Comparison of ENCODE assay signal across 8 cellular contexts in genomic region chr20:17971571-17972013, GRCh38. TPM values are rescaled to one million over a fixed set of nuclear protein-coding genes. Genes with fewer than 3 reads are reported as not detected.
DNase-seq lines count a peak whose midpoint lies in the region; ATAC-seq, FAIRE-seq and TF ChIP-seq lines count a peak whose summit lies in the region.

No MANE protein-coding gene starts in this region.

- no peak overlapping the region for H2BK15ac ChIP-seq in neuronal stem cell (ENCODE audit: low read length)

- CTCF ChIA-PET in PC-3 (lab: Charles Lee): interaction anchor here (1.3 kb wide), 1 partner anchor 20 kb away, joined by 8 read pairs; no protein-coding TSS in a partner anchor

- POLR2A ChIA-PET in PC-3 (lab: Charles Lee; ENCODE audit: unreplicated experiment): no interaction called here

- intact Hi-C loops in PC-3 (cut with micrococcal nuclease): no loop called here
- intact Hi-C loops in pancreas (cut with DNase I): no loop called here

- no peak for DNase-seq in GM06990 (ENCODE audit: extremely low read depth, insufficient read length)
- DNase-seq in PC-3: peak; percentile 46
- DNase-seq in epidermal melanocyte (ENCODE audit: insufficient read length, low spot score): peak; percentile 50
- no peak for DNase-seq in neuronal stem cell (ENCODE audit: low spot score)
- no peak for DNase-seq in HuH-7.5 (ENCODE audit: low spot score)
- no peak for DNase-seq in CD1c-positive myeloid dendritic cell (ENCODE audit: extremely low spot score)
- no peak for DNase-seq in COR-L47 (lab: John Stamatoyannopoulos, UW)
- DNase-seq in pancreas: no peak

- TF ChIP-seq CTCF in GM06990 (IDR thresholded peaks at IDR 0.05; ENCODE audit: insufficient read depth, low read length, poor library complexity, severe bottlenecking): no peak
- TF ChIP-seq CTCF in PC-3 (conservative IDR thresholded peaks at IDR 0.05; ENCODE audit: low read depth, low read length): no peak
- TF ChIP-seq CTCF in pancreas (IDR thresholded peaks at IDR 0.05): no peak

- no peak for FAIRE-seq in pancreas (lab: Jason Lieb, UNC)

- H3K79me1 ChIP-seq in neuronal stem cell (ENCODE audit: low read depth, low read length): peaks cover 3% of the 10 kb centered on the region

- no peaks in the 10 kb centered on the region for H3K9me3 ChIP-seq in PC-3 (ENCODE audit: low read length)
- H3K9me3 ChIP-seq in neuronal stem cell (replicated peaks in 1 of 2; ENCODE audit: control insufficient read depth in 2 of 2, insufficient read depth in 1 of 2, low read depth in 1 of 2, low read length in 2 of 2): no peaks in the 10 kb centered on the region
- H3K9me3 ChIP-seq in pancreas: no peaks in the 10 kb centered on the region

- H3K4me3 ChIP-seq in GM06990 (replicated peaks; ENCODE audit: low read depth, low read length): peak overlapping the region; percentile 96
- peak overlapping the region; percentile 74 for H3K4me3 ChIP-seq in PC-3 (ENCODE audit: low read length)
- peak overlapping the region; percentile 66 to 74 for H3K4me3 ChIP-seq in neuronal stem cell (ENCODE audit: low read length in 2 of 2)
- peak overlapping the region in 1 of 4 donors; percentile 80 for H3K4me3 ChIP-seq in pancreas

- no peak overlapping the region for H3K23ac ChIP-seq in neuronal stem cell (ENCODE audit: low read depth, low read length, poor library complexity)

- peaks cover 94% of the 10 kb centered on the region for H3K79me2 ChIP-seq in PC-3 (ENCODE audit: low read length)

- H3K9me2 ChIP-seq in PC-3 (replicated peaks; ENCODE audit: low read length): no peaks in the 10 kb centered on the region

- H4K91ac ChIP-seq in neuronal stem cell (ENCODE audit: low read depth, low read length, poor library complexity): no peak overlapping the region

- no TSS peak for BruUV-seq in PC-3 (replicated peaks; lab: Mats Ljungman, UMichigan)

- H3K4me2 ChIP-seq in PC-3 (ENCODE audit: low read length) (peak overlapping the region; percentile 89), neuronal stem cell (ENCODE audit: insufficient read depth, low read length, poor library complexity, severe bottlenecking) (peak overlapping the region; percentile 77)

- H3K4me1 ChIP-seq in PC-3 (ENCODE audit: insufficient read depth, low read length): peaks cover 33% of the 10 kb centered on the region
- peaks cover 2 to 6% of the 10 kb centered on the region in 2 donors for H3K4me1 ChIP-seq in neuronal stem cell (ENCODE audit: control insufficient read depth in 2 of 2, insufficient read depth in 1 of 2, low read depth in 1 of 2, low read length in 2 of 2)
- peaks cover 21 to 34% (median 25%) of the 10 kb centered on the region in 3 donors for H3K4me1 ChIP-seq in pancreas

- H4K8ac ChIP-seq in neuronal stem cell (ENCODE audit: low read depth, low read length): no peak overlapping the region

- no peak overlapping the region for H2BK120ac ChIP-seq in neuronal stem cell (ENCODE audit: low read depth, low read length)

- no peaks in the 10 kb centered on the region for H3K27me3 ChIP-seq in GM06990 (replicated peaks; ENCODE audit: control insufficient read depth, insufficient read depth, low read length)
- H3K27me3 ChIP-seq in PC-3 (ENCODE audit: low read length): no peaks in the 10 kb centered on the region
- H3K27me3 ChIP-seq in neuronal stem cell (ENCODE audit: control insufficient read depth in 3 of 3, insufficient read depth in 3 of 3, low read depth in 1 of 3, low read length in 3 of 3): no peaks in the 10 kb centered on the region
- no peaks in the 10 kb centered on the region for H3K27me3 ChIP-seq in pancreas

- no peak overlapping the region for H2AFZ ChIP-seq in PC-3 (ENCODE audit: low read length)
- H2AFZ ChIP-seq in neuronal stem cell (ENCODE audit: low read length): no peak overlapping the region

- H3K18ac ChIP-seq in neuronal stem cell (ENCODE audit: low read length): no peak overlapping the region

- no peak overlapping the region for H2BK5ac ChIP-seq in neuronal stem cell (ENCODE audit: low read length)

- H2BK12ac ChIP-seq in neuronal stem cell (ENCODE audit: low read length): no peak overlapping the region

- H3K36me3 ChIP-seq in GM06990 (ENCODE audit: control insufficient read depth, insufficient read depth, low read length): peaks cover 2% of the 10 kb centered on the region
- H3K36me3 ChIP-seq in PC-3 (ENCODE audit: low read depth, low read length): peaks cover 29% of the 10 kb centered on the region
- H3K36me3 ChIP-seq in neuronal stem cell (replicated peaks in 1 of 2; ENCODE audit: control insufficient read depth in 2 of 2, insufficient read depth in 2 of 2, low read length in 2 of 2): peaks cover 8 to 72% of the 10 kb centered on the region in 2 donors
- H3K36me3 ChIP-seq in pancreas: no peaks in the 10 kb centered on the region

- WGBS in neuronal stem cell (ENCODE audit: extremely low coverage in 2 of 2, insufficient read length in 2 of 2, insufficient replicate concordance in 1 of 2), 2 donors: no CpG with 5 or more reads among the region's 7 CpGs
- WGBS in pancreas, 2 donors: 62 to 66% methylated on average over 7 of the region's 7 CpGs

- H3K9ac ChIP-seq in PC-3 (ENCODE audit: low read length): peak overlapping the region; percentile 99
- no peak overlapping the region for H3K9ac ChIP-seq in neuronal stem cell (ENCODE audit: low read depth, low read length, poor library complexity)

- no peak overlapping the region for H2AK5ac ChIP-seq in neuronal stem cell (ENCODE audit: low read depth, low read length)

- ATAC-seq in PC-3 (no peak; the same call in 1 of the 2 replicates), pancreas (no peak)

- H3F3A ChIP-seq in PC-3 (ENCODE audit: low read length, unreplicated experiment): no peaks in the 10 kb centered on the region

- peaks cover 27% of the 10 kb centered on the region for H4K20me1 ChIP-seq in PC-3 (ENCODE audit: low read length)

- no peak overlapping the region for H3K14ac ChIP-seq in neuronal stem cell (ENCODE audit: low read length)

- H3K27ac ChIP-seq in PC-3 (ENCODE audit: low read length) (no peak overlapping the region), neuronal stem cell (replicated peaks; ENCODE audit: low read length) (peak overlapping the region; percentile 44), pancreas (no peak overlapping the region)

- H3K4ac ChIP-seq in neuronal stem cell (ENCODE audit: low read length): no peak overlapping the region

RNA-seq across cellular contexts. Expression of gene MGME1, which starts 2.8 kb away (rescaled TPM):
- total RNA-seq in PC-3 (2014; rRNA removed) (15.1 and 18.8 TPM in 2 replicates), pancreas (1 to 10 TPM; 4.0 to 7.4 (median 6.1) TPM)
- polyA plus RNA-seq in neuronal stem cell (2013, experiment 1 of 2): 33.8 TPM
- 33.1 TPM for polyA plus RNA-seq in neuronal stem cell (2013, experiment 2 of 2)
- 1 to 10 TPM; 6.1 to 7.6 TPM for polyA plus RNA-seq in pancreas

RNA-seq across cellular contexts. Expression of gene SNX5, which starts 3.0 kb away (rescaled TPM):
- total RNA-seq in PC-3 (2014; rRNA removed): 159 and 189 TPM in 2 replicates
- polyA plus RNA-seq in neuronal stem cell (2013, experiment 1 of 2): 99.1 TPM
- polyA plus RNA-seq in neuronal stem cell (2013, experiment 2 of 2): 97.4 TPM
- 10 to 100 TPM; 20.5 to 35.7 (median 27.2) TPM for total RNA-seq in pancreas
- 10 to 100 TPM; 34.2 to 38.4 TPM for polyA plus RNA-seq in pancreas

Comparison
In these comparisons a context has a peak if more than half of its experiments do, and no peak if none do; other contexts are left out.
1. DNase-seq: peak in PC-3 (single experiment) and epidermal melanocyte (single experiment); none in GM06990 (single experiment), neuronal stem cell (single experiment), HuH-7.5 (single experiment), CD1c-positive myeloid dendritic cell (single experiment), COR-L47 (single experiment) and pancreas (0 of 6).